In genomic region chr2:127552846-127553245, GRCh38 we compare ENCODE assay signal across 10 cellular contexts. TPM values are rescaled to one million over a fixed set of nuclear protein-coding genes. Genes with fewer than 3 reads are reported as not detected.
"Had no signal": no experiment of that assay in that cellular context is flagged by ENCODE, and none has a peak within 500 bp of the region (broad histone marks: within the 10 kb centered on the region; RNA-seq: fewer than 3 reads in every experiment).

No MANE protein-coding gene starts in this region.

- H3K36me3 ChIP-seq: HAP-1 had no signal

- H3K4me3 ChIP-seq: GM23248, GM23338, HAP-1 had no signal

- DNase-seq: GM23248, GOT3, H7, H9, HCEC 1CT, HFFc6 had no signal

- H3K4me1 ChIP-seq: HAP-1 had no signal

- H3K9me3 Mint-ChIP-seq: GM23338, H9 had no signal

- H3K4me3 Mint-ChIP-seq: GM23338, H9, HFFc6 had no signal

- ATAC-seq: GM23338, HCT116 had no signal

- H3K27ac ChIP-seq: GM23248 had no signal

- H3K27ac Mint-ChIP-seq: GM23338, HFFc6 had no signal

RNA-seq across cellular contexts. Expression of gene MYO7B, which starts 17.4 kb away (rescaled TPM):
- total RNA-seq: GM23248, GM23338, H1, H7, H9 had no signal
- polyA plus RNA-seq: GM23248, GM23338, H1 had no signal
